Comparison of ENCODE assay signal across 12 cellular contexts in the genomic region with DNA sequence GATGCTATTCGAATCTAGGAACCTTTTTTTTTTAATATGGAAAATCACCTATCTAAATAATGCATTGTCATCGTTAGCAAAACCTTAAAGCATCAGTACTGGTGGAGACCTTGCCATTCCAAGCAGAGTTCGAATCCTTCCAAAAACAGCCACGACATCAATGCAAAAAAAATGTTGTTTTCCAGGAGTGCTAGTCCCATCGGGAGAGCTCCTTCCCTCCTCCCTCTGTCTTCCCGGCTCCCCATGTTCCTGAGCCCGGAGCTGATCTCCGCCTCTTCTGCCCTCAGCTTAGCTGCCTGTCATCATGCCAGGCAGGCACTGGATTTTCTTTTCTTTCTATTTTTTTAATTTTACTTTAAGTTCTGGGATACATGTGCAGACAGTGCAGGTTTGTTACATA.
DNase-seq lines count a peak whose midpoint lies in the region; ATAC-seq and TF ChIP-seq lines count a peak whose summit lies in the region.
"Had no signal": no experiment of that assay in that cellular context is flagged by ENCODE, and none has a peak within 500 bp of the region (broad histone marks: within the 10 kb centered on the region; RNA-seq: fewer than 3 reads in every experiment).

No MANE protein-coding gene starts in this region.

- H2AFZ ChIP-seq in ACC112 (ENCODE audit: low read length, unreplicated experiment) (peak overlapping the region; percentile 76), OCI-LY3 (ENCODE audit: low read depth, low read length) (no peak overlapping the region; the same call in 1 of the 2 replicates), osteoblast (ENCODE audit: low read length) (peak overlapping the region; percentile 80)

- no peaks in the 10 kb centered on the region for H3K79me2 ChIP-seq in ACC112 (ENCODE audit: control insufficient read depth, insufficient read depth, low read length, unreplicated experiment)
- H3K79me2 ChIP-seq in OCI-LY3 (ENCODE audit: low read length), result no peaks in the 10 kb centered on the region
- no peaks in the 10 kb centered on the region for H3K79me2 ChIP-seq in osteoblast (ENCODE audit: insufficient read depth, low read length)

- peak in 1 of 3 donors; percentile 66 for DNase-seq in right cardiac atrium
- no peak for DNase-seq in osteoblast (ENCODE audit: insufficient read length, low spot score, missing footprints)
- DNase-seq in hippocampal formation (lab: John Stamatoyannopoulos, UW), result no peak
- DNase-seq: activated B cell treated with CpG ODN at 0.5 μM for 24 hours, NCI-H510A, pancreas, SHP77 had no signal

- no peak for TF ChIP-seq CTCF in OCI-LY3 (IDR thresholded peaks at IDR 0.05; ENCODE audit: low read depth, low read length)
- no peak for TF ChIP-seq CTCF in osteoblast (IDR thresholded peaks at IDR 0.05; ENCODE audit: extremely low read depth, low read depth, low read length)

- 6% methylated on average over 8 of the region's 8 CpGs for WGBS in right cardiac atrium

- intact Hi-C loops in right cardiac atrium (cut with DNase I), result no loop called here

- H3K4me1 ChIP-seq in ACC112 (ENCODE audit: control insufficient read depth, insufficient read depth, low read length, unreplicated experiment) (no peaks in the 10 kb centered on the region), OCI-LY3 (ENCODE audit: low read length) (0 out of 2 replicates have a peak, but pooled peaks cover 6% of the 10 kb centered on the region), right cardiac atrium (ENCODE audit: control insufficient read depth, insufficient read depth, low read length) (peaks cover 3% of the 10 kb centered on the region), osteoblast (ENCODE audit: insufficient read depth, low read length) (no peaks in the 10 kb centered on the region)

- H3K27me3 ChIP-seq in ACC112 (ENCODE audit: insufficient read depth, low read length), result peaks cover 5% of the 10 kb centered on the region; the same call in 1 of the 2 replicates
- no peaks in the 10 kb centered on the region for H3K27me3 ChIP-seq in OCI-LY3 (ENCODE audit: low read depth, low read length)
- H3K27me3 ChIP-seq in right cardiac atrium (ENCODE audit: control insufficient read depth, insufficient read depth), result no peaks in the 10 kb centered on the region
- H3K27me3 ChIP-seq in osteoblast (ENCODE audit: insufficient read depth, low read length), result no peaks in the 10 kb centered on the region
- H3K27me3 ChIP-seq: pancreas had no signal

- peak overlapping the region; percentile 59 for H3K4me3 ChIP-seq in ACC112 (ENCODE audit: low read depth, low read length)
- H3K4me3 ChIP-seq in OCI-LY3 (ENCODE audit: low read length), result peak overlapping the region; percentile 68
- H3K4me3 ChIP-seq in right cardiac atrium (ENCODE audit: low read length), result peak overlapping the region; percentile 11
- peak overlapping the region; percentile 46 for H3K4me3 ChIP-seq in osteoblast (ENCODE audit: insufficient read depth, low read length)
- H3K4me3 ChIP-seq: pancreas had no signal

- H3K4me2 ChIP-seq in OCI-LY3 (ENCODE audit: low read length), result peak overlapping the region; percentile 79
- H3K4me2 ChIP-seq in osteoblast (ENCODE audit: insufficient read depth, low read length), result peak overlapping the region; percentile 76

- no peak overlapping the region for H3K27ac ChIP-seq in ACC112 (ENCODE audit: low read depth, low read length)
- H3K27ac ChIP-seq in OCI-LY3 (ENCODE audit: low read length), result no peak overlapping the region
- H3K27ac ChIP-seq in right cardiac atrium (ENCODE audit: low read length), result peak overlapping the region; percentile 56
- no peak overlapping the region for H3K27ac ChIP-seq in osteoblast (ENCODE audit: low read depth, low read length)
- H3K27ac ChIP-seq: pancreas had no signal

- H3K9ac ChIP-seq in OCI-LY3 (ENCODE audit: low read length), result no peak overlapping the region

- H4K20me1 ChIP-seq in OCI-LY3 (ENCODE audit: insufficient read depth, low read length) (no peaks in the 10 kb centered on the region), osteoblast (ENCODE audit: insufficient read depth, low read length) (no peaks in the 10 kb centered on the region)

- H3K9me3 ChIP-seq in OCI-LY3 (ENCODE audit: insufficient read depth, low read length), result no peaks in the 10 kb centered on the region
- no peaks in the 10 kb centered on the region for H3K9me3 ChIP-seq in right cardiac atrium (ENCODE audit: control insufficient read depth, low read length)
- no peaks in the 10 kb centered on the region for H3K9me3 ChIP-seq in osteoblast (ENCODE audit: low read depth, low read length)
- H3K9me3 ChIP-seq: pancreas had no signal

- H3K36me3 ChIP-seq in ACC112 (ENCODE audit: insufficient read depth, low read length), result no peaks in the 10 kb centered on the region
- H3K36me3 ChIP-seq in OCI-LY3 (replicated peaks; ENCODE audit: low read depth, low read length), result no peaks in the 10 kb centered on the region
- no peaks in the 10 kb centered on the region for H3K36me3 ChIP-seq in osteoblast (ENCODE audit: insufficient read depth, low read length)
- H3K36me3 ChIP-seq: pancreas had no signal

- ATAC-seq in right cardiac atrium (peak in 1 of 2 donors; percentile 40), HG02840 (IDR thresholded peaks at IDR 0.05; ENCODE audit: low FRiP score, unreplicated experiment) (no peak), GM18870 (IDR thresholded peaks at IDR 0.05; ENCODE audit: unreplicated experiment) (no peak), GM21381 (IDR thresholded peaks at IDR 0.05; ENCODE audit: unreplicated experiment) (no peak)
- ATAC-seq: pancreas had no signal

Comparison
In these comparisons a context has a peak if more than half of its experiments do, and no peak if none do; other contexts are left out.
1. H3K4me3 ChIP-seq: peak in every context shown above with its lines; median percentile 68 in OCI-LY3; 59 in ACC112; 46 in osteoblast; 11 in right cardiac atrium.